Comparison of ENCODE assay signal across 28 cellular contexts in genomic region chr1:17273096-17273495, GRCh38. TPM values are rescaled to one million over a fixed set of nuclear protein-coding genes. Genes with fewer than 3 reads are reported as not detected.
"Had no signal": no experiment of that assay in that cellular context is flagged by ENCODE, and none has a peak within 500 bp of the region (broad histone marks: within the 10 kb centered on the region; RNA-seq: fewer than 3 reads in every experiment).

No MANE protein-coding gene starts in this region.

- H2AFZ ChIP-seq: hepatocyte had no signal

- H3K27me3 ChIP-seq: hepatocyte, pancreas, right lobe of liver, testis, tibial nerve had no signal

- DNase-seq: esophagus squamous epithelium; foreskin fibroblast; glutamatergic neuron; mammary epithelial cell; natural killer cell; nucleus accumbens; pancreas; right lobe of liver; stimulated activated CD4-positive, alpha-beta T cell treated with anti-CD3 and anti-CD28 coated beads, Interleukin-2, amount 100 ng/mL, for 24 hours; stimulated activated CD4-positive, alpha-beta T cell treated with anti-CD3 and anti-CD28 coated beads, Interleukin-4, amount 100 ng/mL, for 4 hours; stimulated activated naive B cell treated with anti-CD40 and anti-IgM and Interleukin-4, amounts not matched to agents 10 μg/mL and 1 μg/mL and 100 μg/mL, for 72 hours; stimulated activated naive CD8-positive, alpha-beta T cell treated with anti-CD3 and anti-CD28 coated beads, Interleukin-15, amount 100 ng/mL, for 72 hours; testis had no signal

- H3K36me3 ChIP-seq: esophagus squamous epithelium, gastroesophageal sphincter, pancreas, right lobe of liver, tibial nerve had no signal

- H3K27ac Mint-ChIP-seq: dendritic cell treated with granulocyte-macrophage colony-stimulating factor and Interleukin-4, amounts not matched to agents 40 ng/mL and 50 ng/mL, for 4 days; natural killer cell; progenitor cell of endocrine pancreas; stimulated activated naive B cell treated with anti-CD40 and anti-IgM and Interleukin-4, amounts not matched to agents 10 μg/mL and 1 μg/mL and 100 μg/mL, for 72 hours; stimulated activated naive CD8-positive, alpha-beta T cell treated with anti-CD3 and anti-CD28 coated beads, Interleukin-15, amount 100 ng/mL, for 72 hours had no signal

- H3K4me1 Mint-ChIP-seq: central memory CD8-positive, alpha-beta T cell; natural killer cell; neural crest cell; stimulated activated naive B cell treated with anti-CD40 and anti-IgM and Interleukin-4, amounts not matched to agents 10 μg/mL and 1 μg/mL and 100 μg/mL, for 72 hours; stimulated activated naive CD8-positive, alpha-beta T cell treated with anti-CD3 and anti-CD28 coated beads, Interleukin-15, amount 100 ng/mL, for 72 hours had no signal

- H3K4me3 Mint-ChIP-seq: central memory CD8-positive, alpha-beta T cell; dendritic cell treated with granulocyte-macrophage colony-stimulating factor and Interleukin-4, amounts not matched to agents 40 ng/mL and 50 ng/mL, for 4 days; natural killer cell; neural crest cell; stimulated activated naive B cell treated with anti-CD40 and anti-IgM and Interleukin-4, amounts not matched to agents 10 μg/mL and 1 μg/mL and 100 μg/mL, for 72 hours; stimulated activated naive CD8-positive, alpha-beta T cell treated with anti-CD3 and anti-CD28 coated beads, Interleukin-15, amount 100 ng/mL, for 72 hours had no signal

- H3K4me1 ChIP-seq: gastroesophageal sphincter, right lobe of liver, testis, tibial nerve had no signal

- H3K9me3 Mint-ChIP-seq: central memory CD8-positive, alpha-beta T cell; dendritic cell treated with granulocyte-macrophage colony-stimulating factor and Interleukin-4, amounts not matched to agents 40 ng/mL and 50 ng/mL, for 4 days; natural killer cell; neural crest cell; stimulated activated naive B cell treated with anti-CD40 and anti-IgM and Interleukin-4, amounts not matched to agents 10 μg/mL and 1 μg/mL and 100 μg/mL, for 72 hours; stimulated activated naive CD8-positive, alpha-beta T cell treated with anti-CD3 and anti-CD28 coated beads, Interleukin-15, amount 100 ng/mL, for 72 hours had no signal

- H3K79me2 ChIP-seq: hepatocyte had no signal

- H3K27ac ChIP-seq: esophagus squamous epithelium, gastroesophageal sphincter, hepatocyte, pancreas, right lobe of liver, testis, tibial nerve had no signal

- H3K27me3 Mint-ChIP-seq: dendritic cell treated with granulocyte-macrophage colony-stimulating factor and Interleukin-4, amounts not matched to agents 40 ng/mL and 50 ng/mL, for 4 days had no signal

- H3K4me2 ChIP-seq: hepatocyte had no signal

- H3K9me3 ChIP-seq: esophagus squamous epithelium, gastroesophageal sphincter, pancreas, right lobe of liver, testis, tibial nerve had no signal

- H3K36me3 Mint-ChIP-seq: natural killer cell; stimulated activated naive B cell treated with anti-CD40 and anti-IgM and Interleukin-4, amounts not matched to agents 10 μg/mL and 1 μg/mL and 100 μg/mL, for 72 hours had no signal

- ATAC-seq: gastroesophageal sphincter; natural killer cell; pancreas; right lobe of liver; stimulated activated naive B cell treated with anti-CD40 and anti-IgM and Interleukin-4, amounts not matched to agents 10 μg/mL and 1 μg/mL and 100 μg/mL, for 72 hours; stimulated activated naive CD8-positive, alpha-beta T cell treated with anti-CD3 and anti-CD28 coated beads, Interleukin-15, amount 100 ng/mL, for 72 hours had no signal

- H3K4me3 ChIP-seq: esophagus squamous epithelium, gastroesophageal sphincter, hepatocyte, pancreas, right lobe of liver, testis, tibial nerve had no signal

RNA-seq across cellular contexts. Expression of gene PADI3, which starts 24.2 kb away (rescaled TPM):
- total RNA-seq: epithelial cell of proximal tubule, hepatocyte, liver, mesenteric fat pad, mononuclear cell, myocyte, natural killer cell, neural crest cell, pancreas, progenitor cell of endocrine pancreas, right lobe of liver, skeletal muscle tissue, subcutaneous adipose tissue, tibial nerve had no signal
- polyA plus RNA-seq: hepatocyte, liver, pancreas had no signal

RNA-seq across cellular contexts. Expression of gene PADI4, which starts 34.9 kb away (rescaled TPM):
- total RNA-seq: epithelial cell of proximal tubule, esophagus squamous epithelium, hepatocyte, kidney epithelial cell, myocyte, neural crest cell, progenitor cell of endocrine pancreas, tibial nerve had no signal
- polyA plus RNA-seq: hepatocyte had no signal
